ENCODE assay signal across 8 cellular contexts in the genomic region with DNA sequence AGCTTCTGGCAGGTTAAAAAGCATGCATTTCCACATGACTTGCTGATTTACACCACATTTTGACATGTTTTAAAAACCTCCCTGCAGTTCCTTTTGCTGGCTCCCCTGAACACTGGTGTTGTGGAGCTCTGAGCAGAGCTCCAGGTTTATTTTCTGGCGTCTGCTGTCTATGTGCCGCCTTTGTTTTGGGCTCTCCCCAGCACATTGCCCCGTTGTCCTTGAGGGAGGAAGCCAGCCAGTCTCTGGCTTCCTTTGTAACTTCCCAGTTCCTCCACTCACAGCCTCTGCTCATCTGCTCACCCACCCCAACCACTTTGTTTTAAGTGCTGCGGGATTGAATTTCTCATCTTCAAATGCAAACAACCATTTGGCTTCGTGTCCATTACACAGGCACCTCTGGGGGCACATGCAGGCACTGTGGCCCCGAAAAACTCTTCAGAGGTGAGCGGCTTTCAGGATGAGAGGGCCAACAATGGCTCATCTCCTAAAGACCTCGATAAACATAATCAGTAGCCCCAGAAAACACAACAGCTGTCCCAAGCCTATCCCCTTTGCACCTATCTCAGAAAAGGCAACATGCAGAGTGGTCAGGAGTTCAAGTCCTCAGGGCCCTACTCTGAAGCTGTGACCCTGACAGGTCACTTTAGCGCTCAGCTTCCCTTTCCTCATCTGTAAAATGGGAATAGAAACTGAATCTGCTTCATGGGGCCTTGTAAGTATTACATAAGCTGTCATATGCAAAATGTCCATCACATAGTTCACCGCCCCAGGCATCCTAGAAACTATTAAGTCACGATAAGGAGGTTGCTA. TPM values are rescaled to one million over a fixed set of nuclear protein-coding genes. Genes with fewer than 3 reads are reported as not detected.
DNase-seq lines count a peak whose midpoint lies in the region; ATAC-seq lines count a peak whose summit lies in the region.

No MANE protein-coding gene starts in this region.

- POLR2A ChIA-PET in naive thymus-derived CD8-positive, alpha-beta T cell (lab: Charles Lee): interaction anchor here (0.7 to 3.2 kb wide), 13 partner anchors 16 to 169 kb away, joined by 3 to 16 read pairs (median 5); partner anchors contain the start of gene LYSMD4

- H3K27ac Mint-ChIP-seq in T-helper 2 cell treated with Interferon-gamma antibody and Interleukin-4, amounts not matched to agents 5 μg/mL and 100 μg/mL, for 36 hours: no peak overlapping the region
- H3K27ac Mint-ChIP-seq in naive thymus-derived CD8-positive, alpha-beta T cell: peak overlapping the region; percentile 74 to 93 (median 88)

- peaks cover 10% of the 10 kb centered on the region for H3K27me3 Mint-ChIP-seq in T-helper 2 cell treated with Interferon-gamma antibody and Interleukin-4, amounts not matched to agents 5 μg/mL and 100 μg/mL, for 36 hours (ENCODE audit: low read depth)
- H3K27me3 Mint-ChIP-seq in naive thymus-derived CD8-positive, alpha-beta T cell: no peaks in the 10 kb centered on the region

- H3K9me3 Mint-ChIP-seq in T-helper 2 cell treated with Interferon-gamma antibody and Interleukin-4, amounts not matched to agents 5 μg/mL and 100 μg/mL, for 36 hours: no peaks in the 10 kb centered on the region
- no peaks in the 10 kb centered on the region for H3K9me3 Mint-ChIP-seq in naive thymus-derived CD8-positive, alpha-beta T cell

- DNase-seq in NCI-H1417 (lab: John Stamatoyannopoulos, UW): peak; percentile 31 to 88 (median 68)
- DNase-seq in NCI-H1417 treated with DMSO at 0.1 percent for 48 hours (lab: John Stamatoyannopoulos, UW): no peak
- DNase-seq in T-helper 2 cell treated with Interferon-gamma antibody and Interleukin-4, amounts not matched to agents 5 μg/mL and 100 μg/mL, for 36 hours (ENCODE audit: low spot score): no peak
- DNase-seq in fibroblast of gingiva (ENCODE audit: low read depth): peak; percentile 24
- peak in 3 of 10 donors; percentile 17 to 25 (median 19) for DNase-seq in naive thymus-derived CD8-positive, alpha-beta T cell
- DNase-seq in cortex of kidney (lab: John Stamatoyannopoulos, UW): no peak

- no peaks in the 10 kb centered on the region for H3K9me3 ChIP-seq in KOPT-K1 (ENCODE audit: insufficient read depth, low read length, poor library complexity, severe bottlenecking)

- no peaks in the 10 kb centered on the region for H3K36me3 Mint-ChIP-seq in T-helper 2 cell treated with Interferon-gamma antibody and Interleukin-4, amounts not matched to agents 5 μg/mL and 100 μg/mL, for 36 hours (ENCODE audit: low read depth)
- H3K36me3 Mint-ChIP-seq in naive thymus-derived CD8-positive, alpha-beta T cell: no peaks in the 10 kb centered on the region

- H3K27ac ChIP-seq in KOPT-K1 (ENCODE audit: low read depth, low read length, poor library complexity, severe bottlenecking): peak overlapping the region; percentile 97

- peak overlapping the region; percentile 59 for H3K4me3 Mint-ChIP-seq in T-helper 2 cell treated with Interferon-gamma antibody and Interleukin-4, amounts not matched to agents 5 μg/mL and 100 μg/mL, for 36 hours
- peak overlapping the region; percentile 62 to 91 (median 76) for H3K4me3 Mint-ChIP-seq in naive thymus-derived CD8-positive, alpha-beta T cell

- no peaks in the 10 kb centered on the region for H3K36me3 ChIP-seq in KOPT-K1 (ENCODE audit: insufficient read depth, low read length)

- H3K4me1 Mint-ChIP-seq in T-helper 2 cell treated with Interferon-gamma antibody and Interleukin-4, amounts not matched to agents 5 μg/mL and 100 μg/mL, for 36 hours (ENCODE audit: low read depth): peaks cover 30% of the 10 kb centered on the region
- H3K4me1 Mint-ChIP-seq in naive thymus-derived CD8-positive, alpha-beta T cell: peaks cover 22 to 60% (median 54%) of the 10 kb centered on the region in 4 donors

- peak; percentile 31 for ATAC-seq in GM21723 (IDR thresholded peaks at IDR 0.05; ENCODE audit: unreplicated experiment)
- ATAC-seq in naive thymus-derived CD8-positive, alpha-beta T cell: no peak

RNA-seq across cellular contexts. Expression of gene MEF2A, which starts 1.4 kb away (rescaled TPM):
- 10 to 100 TPM; 42.7 to 43.9 TPM for total RNA-seq in naive thymus-derived CD8-positive, alpha-beta T cell
- polyA plus RNA-seq in naive thymus-derived CD8-positive, alpha-beta T cell: 10 to 100 TPM; 14.6 to 22.4 (median 14.7) TPM

Comparison
In these comparisons a context has a peak if more than half of its experiments do, and no peak if none do; other contexts are left out.
1. DNase-seq: peak in NCI-H1417 (3 of 3) and fibroblast of gingiva (single experiment); none in NCI-H1417 treated with DMSO at 0.1 percent for 48 hours (single experiment), T-helper 2 cell treated with Interferon-gamma antibody and Interleukin-4, amounts not matched to agents 5 μg/mL and 100 μg/mL, for 36 hours (single experiment) and cortex of kidney (single experiment).